Comparison of ENCODE assay signal across 1 cellular context in genomic region chr5:94690778-94691177, GRCh38.
TF ChIP-seq lines count a peak whose summit lies in the region.

No MANE protein-coding gene starts in this region.

TF ChIP-seq in GM23338, 12 proteins besides CTCF, POLR2A, EP300 and RAD21 (continued from another document):
- TF ChIP-seq ZNF462 (CRISPR knock-in tag; IDR thresholded peaks at IDR 0.05) (no peak), NANOG (IDR thresholded peaks at IDR 0.05; ENCODE audit: borderline replicate concordance) (no peak), EZH2phosphoT487 (IDR thresholded peaks at IDR 0.05; ENCODE audit: unreplicated experiment) (no peak), CREB1 (CRISPR knock-in tag; IDR thresholded peaks at IDR 0.05; ENCODE audit: low read depth) (no peak), ZNF331 (CRISPR knock-in tag; IDR thresholded peaks at IDR 0.05; ENCODE audit: low read depth) (no peak)
TF ChIP-seq in GM23338: peak in this region for 0.
